In genomic region chr11:81870815-81871214, GRCh38 we compare ENCODE assay signal across 22 cellular contexts.
A peak's percentile ranks its signal among the peaks of the same experiment; 100 is the strongest.
DNase-seq lines count a peak whose midpoint lies in the region; ATAC-seq, FAIRE-seq and TF ChIP-seq lines count a peak whose summit lies in the region.
"Had no signal": no experiment of that assay in that cellular context is flagged by ENCODE, and none has a peak within 500 bp of the region (broad histone marks: within the 10 kb centered on the region; RNA-seq: fewer than 3 reads in every experiment).

No MANE protein-coding gene starts in this region.

- 0 out of 2 replicates have a peak overlapping the region, but pooled peaks have one; percentile 45 for H3K4me2 ChIP-seq in DND-41 (ENCODE audit: insufficient read depth, low read length)

- H4K20me1 ChIP-seq in DND-41 (ENCODE audit: insufficient read depth, low read length) = peaks cover 13% of the 10 kb centered on the region

- peaks cover 30% of the 10 kb centered on the region for H3K4me1 ChIP-seq in DND-41 (ENCODE audit: insufficient read depth, low read length)
- H3K4me1 ChIP-seq: right atrium auricular region, SJSA1 had no signal

- peaks cover 5% of the 10 kb centered on the region for H3K9me3 Mint-ChIP-seq in activated CD4-positive, alpha-beta memory T cell treated with anti-CD3 and anti-CD28 coated beads for 36 hours
- peaks cover 7% of the 10 kb centered on the region for H3K9me3 Mint-ChIP-seq in activated CD4-positive, alpha-beta memory T cell treated with anti-CD3 and anti-CD28 coated beads, Interleukin-2, amount 10 ng/mL, durations not matched to agents 7 days and 5 days
- H3K9me3 Mint-ChIP-seq in activated T-helper 17 cell treated with anti-CD3 and anti-CD28 coated beads, Interleukin-2, amount 50 U/mL, for 72 hours = peaks cover 3% of the 10 kb centered on the region
- peaks cover 0 to 9% (median 0%) of the 10 kb centered on the region in 9 donors for H3K9me3 Mint-ChIP-seq in naive thymus-derived CD8-positive, alpha-beta T cell

- no peak for DNase-seq in activated CD4-positive, alpha-beta memory T cell treated with anti-CD3 and anti-CD28 coated beads for 36 hours
- no peak for DNase-seq in activated CD4-positive, alpha-beta memory T cell treated with anti-CD3 and anti-CD28 coated beads, Interleukin-2, amount 10 ng/mL, durations not matched to agents 7 days and 5 days
- DNase-seq in DND-41 (no peak), D721Med (ENCODE audit: insufficient read length, low spot score) (no peak), COLO829 (ENCODE audit: low spot score) (no peak)
- DNase-seq in naive thymus-derived CD8-positive, alpha-beta T cell = no peak
- DNase-seq: anterior cingulate cortex; central memory CD4-positive, alpha-beta T cell; KG1; kidney; NCI-H1092; NCI-H2107; NCI-H510A; stimulated activated CD4-positive, alpha-beta T cell treated with anti-CD3 and anti-CD28 coated beads, Interleukin-12 subunit alpha, Interleukin-12 subunit beta, amount 100 ng/mL, for 4 hours; WERI-Rb-1 had no signal

- no peaks in the 10 kb centered on the region for H3K79me2 ChIP-seq in DND-41 (ENCODE audit: insufficient read depth, low read length)

- peaks cover 6% of the 10 kb centered on the region for H3K36me3 Mint-ChIP-seq in activated CD4-positive, alpha-beta memory T cell treated with anti-CD3 and anti-CD28 coated beads for 36 hours
- peaks cover 11% of the 10 kb centered on the region for H3K36me3 Mint-ChIP-seq in activated CD4-positive, alpha-beta memory T cell treated with anti-CD3 and anti-CD28 coated beads, Interleukin-2, amount 10 ng/mL, durations not matched to agents 7 days and 5 days (ENCODE audit: low read depth)
- H3K36me3 Mint-ChIP-seq in activated T-helper 17 cell treated with anti-CD3 and anti-CD28 coated beads, Interleukin-2, amount 50 U/mL, for 72 hours (ENCODE audit: low read depth) = no peaks in the 10 kb centered on the region
- H3K36me3 Mint-ChIP-seq in naive thymus-derived CD8-positive, alpha-beta T cell = no peaks in the 10 kb centered on the region

- intact Hi-C loops in activated CD4-positive, alpha-beta memory T cell treated with anti-CD3 and anti-CD28 coated beads for 36 hours (cut with micrococcal nuclease) = loop anchor here (1.0 to 2.0 kb wide), 2 partner anchors 15 to 92 kb away; no protein-coding TSS in a partner anchor

- H3K9me3 ChIP-seq in DND-41 (ENCODE audit: insufficient read depth, low read length, severe bottlenecking) = no peaks in the 10 kb centered on the region
- H3K9me3 ChIP-seq: right atrium auricular region, SJSA1 had no signal

- no peak overlapping the region for H3K4me3 Mint-ChIP-seq in activated CD4-positive, alpha-beta memory T cell treated with anti-CD3 and anti-CD28 coated beads for 36 hours
- H3K4me3 Mint-ChIP-seq in activated CD4-positive, alpha-beta memory T cell treated with anti-CD3 and anti-CD28 coated beads, Interleukin-2, amount 10 ng/mL, durations not matched to agents 7 days and 5 days = no peak overlapping the region
- H3K4me3 Mint-ChIP-seq in activated T-helper 17 cell treated with anti-CD3 and anti-CD28 coated beads, Interleukin-2, amount 50 U/mL, for 72 hours = peak overlapping the region; percentile 59
- H3K4me3 Mint-ChIP-seq in naive thymus-derived CD8-positive, alpha-beta T cell = peak overlapping the region in 8 of 10 donors; percentile 71 to 91 (median 86)

- peaks cover 34% of the 10 kb centered on the region for H3K27me3 ChIP-seq in DND-41 (ENCODE audit: insufficient read depth, low read length, poor library complexity)
- H3K27me3 ChIP-seq: right atrium auricular region, SJSA1 had no signal

- H2AFZ ChIP-seq in DND-41 (ENCODE audit: low read depth, low read length) = no peak overlapping the region

- no peak overlapping the region for H3K4me3 ChIP-seq in DND-41 (ENCODE audit: low read depth in 1 of 2, low read length in 2 of 2)
- H3K4me3 ChIP-seq: lung, right atrium auricular region, SJSA1 had no signal

- no peak for ATAC-seq in DND-41 (ENCODE audit: insufficient read depth, low read depth)
- ATAC-seq in activated T-helper 17 cell treated with anti-CD3 and anti-CD28 coated beads, Interleukin-2, amount 50 U/mL, for 72 hours (replicated peaks) = no peak
- no peak for ATAC-seq in naive thymus-derived CD8-positive, alpha-beta T cell
- ATAC-seq in HG03457 (IDR thresholded peaks at IDR 0.05; ENCODE audit: unreplicated experiment) = no peak

- FAIRE-seq in D721Med (lab: Jason Lieb, UNC) = no peak
- FAIRE-seq: kidney, RCC 7860 had no signal

- H3K27ac ChIP-seq in DND-41 (ENCODE audit: low read length) = no peak overlapping the region
- H3K27ac ChIP-seq: C4-2B, right atrium auricular region, SJSA1, WERI-Rb-1 had no signal

- CTCF ChIA-PET in activated CD4-positive, alpha-beta memory T cell treated with anti-CD3 and anti-CD28 coated beads for 36 hours (lab: Charles Lee) = interaction anchor here (0.7 to 1.6 kb wide), 2 partner anchors 84 to 227 kb away, joined by 3 to 4 read pairs; no protein-coding TSS in a partner anchor
- CTCF ChIA-PET in activated CD4-positive, alpha-beta memory T cell treated with anti-CD3 and anti-CD28 coated beads, Interleukin-2, amount 10 ng/mL, durations not matched to agents 7 days and 5 days (lab: Charles Lee) = no interaction called here

- no peak for TF ChIP-seq CTCF in DND-41 (IDR thresholded peaks at IDR 0.05; ENCODE audit: borderline replicate concordance, extremely low read depth, low read length, poor library complexity, severe bottlenecking)
- no peak for TF ChIP-seq CTCF in D721Med (IDR thresholded peaks at IDR 0.05; ENCODE audit: insufficient read depth, missing control alignments)

- no peak overlapping the region for H3K9ac ChIP-seq in DND-41 (ENCODE audit: low read depth, low read length)

- peaks cover 51% of the 10 kb centered on the region for H3K4me1 Mint-ChIP-seq in activated CD4-positive, alpha-beta memory T cell treated with anti-CD3 and anti-CD28 coated beads for 36 hours (ENCODE audit: low read depth)
- peaks cover 48% of the 10 kb centered on the region for H3K4me1 Mint-ChIP-seq in activated CD4-positive, alpha-beta memory T cell treated with anti-CD3 and anti-CD28 coated beads, Interleukin-2, amount 10 ng/mL, durations not matched to agents 7 days and 5 days
- H3K4me1 Mint-ChIP-seq in activated T-helper 17 cell treated with anti-CD3 and anti-CD28 coated beads, Interleukin-2, amount 50 U/mL, for 72 hours = peaks cover 14% of the 10 kb centered on the region
- peaks cover 30 to 73% (median 64%) of the 10 kb centered on the region in 4 donors for H3K4me1 Mint-ChIP-seq in naive thymus-derived CD8-positive, alpha-beta T cell

- H3K27me3 Mint-ChIP-seq in activated CD4-positive, alpha-beta memory T cell treated with anti-CD3 and anti-CD28 coated beads for 36 hours = peaks cover 5% of the 10 kb centered on the region
- peaks cover 17% of the 10 kb centered on the region for H3K27me3 Mint-ChIP-seq in activated CD4-positive, alpha-beta memory T cell treated with anti-CD3 and anti-CD28 coated beads, Interleukin-2, amount 10 ng/mL, durations not matched to agents 7 days and 5 days
- H3K27me3 Mint-ChIP-seq in activated T-helper 17 cell treated with anti-CD3 and anti-CD28 coated beads, Interleukin-2, amount 50 U/mL, for 72 hours = no peaks in the 10 kb centered on the region
- H3K27me3 Mint-ChIP-seq in naive thymus-derived CD8-positive, alpha-beta T cell = peaks cover 0 to 2% (median 0%) of the 10 kb centered on the region in 5 donors

- no peaks in the 10 kb centered on the region for H3K36me3 ChIP-seq in DND-41 (ENCODE audit: insufficient read depth, low read length)
- H3K36me3 ChIP-seq: right atrium auricular region, SJSA1, WERI-Rb-1 had no signal

- POLR2A ChIA-PET in activated CD4-positive, alpha-beta memory T cell treated with anti-CD3 and anti-CD28 coated beads for 36 hours (lab: Charles Lee) = no interaction called here
- POLR2A ChIA-PET in activated CD4-positive, alpha-beta memory T cell treated with anti-CD3 and anti-CD28 coated beads, Interleukin-2, amount 10 ng/mL, durations not matched to agents 7 days and 5 days (lab: Charles Lee) = no interaction called here
- POLR2A ChIA-PET in naive thymus-derived CD8-positive, alpha-beta T cell (lab: Charles Lee) = no interaction called here

- peak overlapping the region; percentile 26 for H3K27ac Mint-ChIP-seq in activated CD4-positive, alpha-beta memory T cell treated with anti-CD3 and anti-CD28 coated beads for 36 hours
- no peak overlapping the region for H3K27ac Mint-ChIP-seq in activated CD4-positive, alpha-beta memory T cell treated with anti-CD3 and anti-CD28 coated beads, Interleukin-2, amount 10 ng/mL, durations not matched to agents 7 days and 5 days
- H3K27ac Mint-ChIP-seq in activated T-helper 17 cell treated with anti-CD3 and anti-CD28 coated beads, Interleukin-2, amount 50 U/mL, for 72 hours = no peak overlapping the region
- peak overlapping the region in 9 of 10 donors; percentile 49 to 95 (median 91) for H3K27ac Mint-ChIP-seq in naive thymus-derived CD8-positive, alpha-beta T cell

Comparison
In these comparisons a context has a peak if more than half of its experiments do, and no peak if none do; other contexts are left out.
1. H3K27ac Mint-ChIP-seq: peak in activated CD4-positive, alpha-beta memory T cell treated with anti-CD3 and anti-CD28 coated beads for 36 hours (single experiment) and naive thymus-derived CD8-positive, alpha-beta T cell (9 of 10); none in activated CD4-positive, alpha-beta memory T cell treated with anti-CD3 and anti-CD28 coated beads, Interleukin-2, amount 10 ng/mL, durations not matched to agents 7 days and 5 days (single experiment) and activated T-helper 17 cell treated with anti-CD3 and anti-CD28 coated beads, Interleukin-2, amount 50 U/mL, for 72 hours (single experiment).
2. H3K4me3 Mint-ChIP-seq: peak in activated T-helper 17 cell treated with anti-CD3 and anti-CD28 coated beads, Interleukin-2, amount 50 U/mL, for 72 hours (single experiment) and naive thymus-derived CD8-positive, alpha-beta T cell (8 of 10); none in activated CD4-positive, alpha-beta memory T cell treated with anti-CD3 and anti-CD28 coated beads for 36 hours (single experiment) and activated CD4-positive, alpha-beta memory T cell treated with anti-CD3 and anti-CD28 coated beads, Interleukin-2, amount 10 ng/mL, durations not matched to agents 7 days and 5 days (single experiment).